In the genomic region with DNA sequence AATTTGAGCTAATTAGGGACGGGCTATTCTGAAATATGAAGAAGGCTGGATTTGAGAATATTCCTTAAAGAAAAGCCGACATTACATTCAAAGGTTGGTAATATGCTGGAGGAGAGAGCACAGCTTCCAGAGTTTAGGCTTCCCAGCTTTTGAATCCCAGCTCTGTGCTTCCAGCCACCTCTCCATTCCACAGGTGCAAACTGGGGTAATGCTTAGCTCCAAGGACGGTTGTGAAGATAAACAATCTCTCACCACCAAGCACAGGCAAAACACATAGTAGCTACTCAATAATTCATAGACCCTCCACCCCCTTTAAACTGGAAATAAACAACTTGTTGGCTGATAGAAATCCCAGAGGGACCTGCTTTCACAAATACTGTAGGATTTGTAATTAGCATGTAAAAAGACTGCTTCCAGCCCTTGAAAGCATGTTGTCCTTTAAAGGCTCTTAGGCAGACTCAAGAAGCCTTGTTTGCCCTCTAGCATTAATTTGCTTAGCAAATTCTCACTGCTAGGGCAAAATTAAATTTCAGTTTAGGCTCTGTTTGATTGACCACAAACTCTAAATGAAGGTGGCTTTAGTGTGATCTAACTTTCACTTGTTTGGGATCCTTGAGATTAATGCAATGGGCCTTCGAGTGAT, we compare ENCODE assay signal across 11 cellular contexts. TPM values are rescaled to one million over a fixed set of nuclear protein-coding genes. Genes with fewer than 3 reads are reported as not detected.
A peak's percentile ranks its signal among the peaks of the same experiment; 100 is the strongest.
DNase-seq lines count a peak whose midpoint lies in the region; FAIRE-seq and TF ChIP-seq lines count a peak whose summit lies in the region.
"Had no signal": no experiment of that assay in that cellular context is flagged by ENCODE, and none has a peak within 500 bp of the region (broad histone marks: within the 10 kb centered on the region; RNA-seq: fewer than 3 reads in every experiment).

No MANE protein-coding gene starts in this region.

- H2AK5ac ChIP-seq in H1 (ENCODE audit: low read depth, low read length), result no peak overlapping the region; the same call in 1 of the 2 replicates

- H4K91ac ChIP-seq in H1 (replicated peaks; ENCODE audit: insufficient read length, low read length), result no peak overlapping the region

- no peak overlapping the region for H3K14ac ChIP-seq in H1 (ENCODE audit: insufficient read length)

- H2BK15ac ChIP-seq in H1 (ENCODE audit: low read length), result no peak overlapping the region

- peak overlapping the region; percentile 68; the same call in 1 of the 2 replicates for H2BK20ac ChIP-seq in H1 (ENCODE audit: low read length)

- H4K20me1 ChIP-seq in DOHH2 (ENCODE audit: control insufficient read depth, insufficient read depth, low read depth, low read length) (no peaks in the 10 kb centered on the region), H1 (replicated peaks in 1 of 2; ENCODE audit: control insufficient read depth in 1 of 2, insufficient read depth in 2 of 2, low read length in 2 of 2) (no peaks in the 10 kb centered on the region)

- no peak for TF ChIP-seq EP300 in H1 (IDR thresholded peaks at IDR 0.05; ENCODE audit: borderline replicate concordance in 1 of 2, low read depth in 2 of 2, low read length in 2 of 2)

- CTCF ChIA-PET in H1 (lab: Charles Lee; ENCODE audit: partially characterized antibody), result interaction anchor here (0.8 to 3.0 kb wide), 5 partner anchors 9 to 106 kb away, joined by 3 to 12 read pairs (median 3); no protein-coding TSS in a partner anchor
- CTCF ChIA-PET in GM10248 (lab: Yijun Ruan, JAX), result interaction anchor here (1.0 to 2.0 kb wide), 10 partner anchors 9 to 508 kb away, joined by 3 to 4 read pairs (median 4); no protein-coding TSS in a partner anchor

- no peaks in the 10 kb centered on the region for H3K27me3 Mint-ChIP-seq in progenitor cell of endocrine pancreas

- peak overlapping the region; percentile 56 for H3K4me3 ChIP-seq in DOHH2 (ENCODE audit: low read length)
- H3K4me3 ChIP-seq in H1 (ENCODE audit: extremely low read depth in 1 of 4, insufficient read depth in 2 of 4, low read depth in 3 of 4, low read length in 4 of 4), result peak overlapping the region in 1 of 4 experiments; percentile 9; a peak in 1 of 8 replicates

- no peak overlapping the region for H3K4me3 Mint-ChIP-seq in progenitor cell of endocrine pancreas (ENCODE audit: low read depth)
- H3K4me3 Mint-ChIP-seq: T-helper 2 cell treated with Interferon-gamma antibody and Interleukin-4, amounts not matched to agents 5 μg/mL and 100 μg/mL, for 36 hours had no signal

- H3K4me2 ChIP-seq in DOHH2 (ENCODE audit: low read length) (peak overlapping the region; percentile 68), H1 (ENCODE audit: insufficient read depth in 1 of 2, low read depth in 2 of 2, low read length in 2 of 2) (peak overlapping the region; percentile 48 to 79)

- TF ChIP-seq RAD21 in H1 (IDR thresholded peaks at IDR 0.05 in 1 of 2, conservative IDR thresholded peaks at IDR 0.05 in 1 of 2; ENCODE audit: low read depth in 2 of 2, low read length in 2 of 2), result no peak

- POLR2A ChIA-PET in H1 (lab: Charles Lee; ENCODE audit: partially characterized antibody) (interaction anchor here (1.0 kb wide), 1 partner anchor 12 kb away, joined by 5 read pairs; no protein-coding TSS in a partner anchor), GM10248 (lab: Yijun Ruan, JAX) (interaction anchor here (2.8 kb wide), 1 partner anchor 24 kb away, joined by 10 read pairs; a partner anchor contains a TSS)

- peaks cover 63% of the 10 kb centered on the region for H3K4me1 ChIP-seq in DOHH2 (ENCODE audit: control insufficient read depth, low read length)
- peaks cover 15 to 36% (median 25%) of the 10 kb centered on the region in 4 experiments for H3K4me1 ChIP-seq in H1 (replicated peaks in 1 of 4; ENCODE audit: control insufficient read depth in 3 of 4, insufficient read depth in 4 of 4, low read length in 3 of 4)

- H2BK5ac ChIP-seq in H1 (ENCODE audit: low read depth, low read length), result peak overlapping the region; percentile 63; the same call in 1 of the 2 replicates

- H3K27ac Mint-ChIP-seq in progenitor cell of endocrine pancreas, result peak overlapping the region; percentile 79

- H2BK120ac ChIP-seq in H1 (replicated peaks; ENCODE audit: low read depth, low read length), result peak overlapping the region; percentile 78

- H3K4ac ChIP-seq in H1 (replicated peaks; ENCODE audit: insufficient read length, low read depth, low read length), result peak overlapping the region; percentile 22

- H3K36me3 ChIP-seq in DOHH2 (ENCODE audit: control insufficient read depth, low read length) (peaks cover 4% of the 10 kb centered on the region; the same call in 1 of the 2 replicates), H1 (ENCODE audit: control insufficient read depth in 2 of 4, insufficient read depth in 4 of 4, low read length in 3 of 4) (no peaks in the 10 kb centered on the region)

- no peaks in the 10 kb centered on the region for H3K79me1 ChIP-seq in H1 (ENCODE audit: low read depth, low read length)

- TF ChIP-seq CTCF in DOHH2 (IDR thresholded peaks at IDR 0.05; ENCODE audit: low read depth, low read length, poor library complexity, severe bottlenecking) (no peak), H1 (IDR thresholded peaks at IDR 0.05; ENCODE audit: control extremely low read depth in 1 of 3, insufficient read depth in 1 of 3, low read depth in 1 of 3, low read length in 3 of 3) (no peak), progenitor cell of endocrine pancreas (IDR thresholded peaks at IDR 0.05; ENCODE audit: unreplicated experiment) (no peak), GM10248 (IDR thresholded peaks at IDR 0.05; ENCODE audit: control extremely low read depth, extremely low read depth, low read depth, missing control alignments) (no peak)

- H3K9me3 ChIP-seq in DOHH2 (ENCODE audit: control insufficient read depth, insufficient read depth, low read length), result no peaks in the 10 kb centered on the region
- no peaks in the 10 kb centered on the region for H3K9me3 ChIP-seq in H1 (ENCODE audit: insufficient read depth in 2 of 2, low read depth in 1 of 2, low read length in 1 of 2)

- H3K23me2 ChIP-seq in H1 (ENCODE audit: low read depth, low read length), result no peaks in the 10 kb centered on the region; the same call in 1 of the 2 replicates

- no peak overlapping the region for H3K9ac ChIP-seq in H1 (replicated peaks in 1 of 4; ENCODE audit: extremely low read depth in 1 of 4, low read depth in 3 of 4, low read length in 3 of 4)

- H3K27ac ChIP-seq in DOHH2 (ENCODE audit: low read depth, low read length) (peak overlapping the region; percentile 70), H1 (ENCODE audit: low read depth, low read length) (peak overlapping the region; percentile 33; the same call in 1 of the 2 replicates)

- WGBS in H1 (ENCODE audit: extremely low coverage in 1 of 2, insufficient coverage in 1 of 2, insufficient read length in 1 of 2, insufficient replicate concordance in 2 of 2, low coverage in 1 of 2, low lambda C conversion rate in 2 of 2, missing lambda C conversion rate in 1 of 2), 2 experiments, result 39% methylated on average over 4 of the region's 4 CpGs; no CpG with 5 or more reads in 1 of the 2 experiments

- peak; percentile 30 for DNase-seq in NCI-H2029 (lab: John Stamatoyannopoulos, UW)
- DNase-seq in H1 (ENCODE audit: low read depth in 1 of 2, low spot score in 2 of 2), result no peak
- no peak for DNase-seq in progenitor cell of endocrine pancreas (ENCODE audit: low spot score, unreplicated experiment)
- no peak for DNase-seq in effector CD4-positive, alpha-beta T cell
- DNase-seq in GM10248 (ENCODE audit: extremely low spot score), result no peak
- no peak for DNase-seq in HK-2 (ENCODE audit: unreplicated experiment)
- DNase-seq in activated CD8-positive, alpha-beta memory T cell treated with anti-CD3 and anti-CD28 coated beads, Interleukin-2, amount 50 U/mL, for 48 hours, result no peak
- DNase-seq: NCI-H1694, PC-3 had no signal

- H3K27me3 ChIP-seq in DOHH2 (ENCODE audit: control insufficient read depth, low read length) (no peaks in the 10 kb centered on the region), H1 (replicated peaks in 1 of 4; ENCODE audit: control insufficient read depth in 3 of 4, extremely low read depth in 1 of 4, insufficient read depth in 3 of 4, low read length in 3 of 4) (no peaks in the 10 kb centered on the region)

- H3K23ac ChIP-seq in H1 (ENCODE audit: insufficient read length), result no peak overlapping the region

- H3K4me1 Mint-ChIP-seq in progenitor cell of endocrine pancreas (ENCODE audit: low read depth), result peaks cover 37% of the 10 kb centered on the region

- H3K79me2 ChIP-seq in DOHH2 (ENCODE audit: control insufficient read depth, low read length), result no peaks in the 10 kb centered on the region
- H3K79me2 ChIP-seq in H1 (ENCODE audit: control insufficient read depth in 1 of 2, insufficient read depth in 2 of 2, low read length in 2 of 2), result no peaks in the 10 kb centered on the region

- H3K36me3 Mint-ChIP-seq in progenitor cell of endocrine pancreas (ENCODE audit: insufficient read depth), result no peaks in the 10 kb centered on the region

- H3K18ac ChIP-seq in H1 (ENCODE audit: extremely low read depth, low read length), result peak overlapping the region; percentile 66

- peaks cover 23% of the 10 kb centered on the region for H3F3A ChIP-seq in DOHH2 (ENCODE audit: control insufficient read depth, insufficient read depth)

- FAIRE-seq in H1 (lab: Jason Lieb, UNC), result peak; percentile 84

- H3K9me3 Mint-ChIP-seq in progenitor cell of endocrine pancreas (ENCODE audit: low read depth), result no peaks in the 10 kb centered on the region
- H3K9me3 Mint-ChIP-seq: T-helper 2 cell treated with Interferon-gamma antibody and Interleukin-4, amounts not matched to agents 5 μg/mL and 100 μg/mL, for 36 hours had no signal

- TF ChIP-seq POLR2A in H1 (IDR thresholded peaks at IDR 0.05; ENCODE audit: control extremely low read depth in 1 of 2, low read depth in 2 of 2, low read length in 2 of 2), result no peak

- no peak overlapping the region for H4K8ac ChIP-seq in H1 (ENCODE audit: extremely low read depth, insufficient read depth, low read length)

- H3K9me2 ChIP-seq in DOHH2 (replicated peaks; ENCODE audit: control insufficient read depth, low read length), result no peaks in the 10 kb centered on the region

- H2AFZ ChIP-seq in H1 (ENCODE audit: low read length), result no peak overlapping the region; the same call in 1 of the 2 replicates

- no peak overlapping the region for H4K5ac ChIP-seq in H1 (ENCODE audit: insufficient read length, low read depth, low read length)

- H2BK12ac ChIP-seq in H1 (ENCODE audit: low read depth, low read length), result peak overlapping the region; percentile 78; the same call in 1 of the 2 replicates

- no peak overlapping the region for H3K56ac ChIP-seq in H1 (replicated peaks; ENCODE audit: insufficient read length, low read depth, low read length)

RNA-seq across cellular contexts. Expression of a gene that starts 24.6 kb away (rescaled TPM):
- 29.8 and 31.1 TPM in 2 replicates for total RNA-seq in H1 (2021; fragmentation: NEBNext Ultra II Directional; extraction: Animal tissue kit (Norgen Biotek cat#: 25700))
- polyA plus RNA-seq in H1 (2011; rRNA removed), result 6.9 and 10.2 TPM in 2 replicates
- 12.1 TPM for polyA plus RNA-seq in H1 (2011; cell fraction: cytosol; rRNA removed)
- 5.9 TPM for polyA plus RNA-seq in H1 (2011; cell fraction: nucleus; rRNA removed)
- polyA plus RNA-seq in H1 (2012, experiment 1 of 2), result 4.8 to 9.8 TPM (median 6.0 TPM) in 4 replicates
- 0.63 TPM for polyA plus RNA-seq in H1 (2012, experiment 2 of 2)
- 5.9 TPM for polyA plus RNA-seq in H1 (2013, experiment 1 of 2)
- 5.3 TPM for polyA plus RNA-seq in H1 (2013, experiment 2 of 2)
- polyA minus RNA-seq in H1 (2011; rRNA and poly(A)+ RNA removed), result 54.6 and 58.0 TPM in 2 replicates
- 32.7 TPM for polyA minus RNA-seq in H1 (2011; cell fraction: cytosol; rRNA and poly(A)+ RNA removed)
- polyA minus RNA-seq in H1 (2011; cell fraction: nucleus; rRNA and poly(A)+ RNA removed), result 59.5 TPM
- 79.7 and 80.2 TPM in 2 replicates for total RNA-seq in progenitor cell of endocrine pancreas
